Comparison of ENCODE assay signal across 1 cellular context in genomic region chr5:6495433-6496206, GRCh38.
TF ChIP-seq lines count a peak whose summit lies in the region.

No MANE protein-coding gene starts in this region.

TF ChIP-seq in liver, 16 proteins besides CTCF, POLR2A, EP300 and RAD21 (continued from another document):
- TF ChIP-seq REST (IDR thresholded peaks at IDR 0.05): peak; percentile 28
